8 cellular contexts compared by ENCODE assay signal in genomic region chr1:99004270-99005141, GRCh38. TPM values are rescaled to one million over a fixed set of nuclear protein-coding genes. Genes with fewer than 3 reads are reported as not detected.
A peak's percentile ranks its signal among the peaks of the same experiment; 100 is the strongest.
DNase-seq lines count a peak whose midpoint lies in the region; ATAC-seq and TF ChIP-seq lines count a peak whose summit lies in the region.

TSS of gene PLPPR5 (minus strand) at chr1:99004861. CDS start at chr1:99004671, 190 bp downstream.

- no peak within 1 kb of the TSS for H3K27ac Mint-ChIP-seq in natural killer cell

- DNase-seq in activated naive CD4-positive, alpha-beta T cell treated with Interleukin-2 at 50 U/mL for 16 hours = peak; percentile 19
- DNase-seq in activated naive CD4-positive, alpha-beta T cell (lab: John Stamatoyannopoulos, UW) = no peak
- DNase-seq in activated CD4-positive, alpha-beta T cell treated with anti-CD3 and anti-CD28 coated beads, Interleukin-2, amount 50 U/mL, for 1 hour = peak; percentile 6
- no peak for DNase-seq in natural killer cell
- DNase-seq in NCI-H2029 treated with DMSO at 0.1 percent for 48 hours (lab: John Stamatoyannopoulos, UW) = no peak
- no peak for DNase-seq in putamen (ENCODE audit: low spot score)

- peak within 1 kb of the TSS; percentile 47 for H3K4me3 Mint-ChIP-seq in natural killer cell

- TF ChIP-seq CTCF in natural killer cell (IDR thresholded peaks at IDR 0.05) = no peak

- intact Hi-C loops in natural killer cell (cut with micrococcal nuclease) = no loop called here

- peaks cover 0 to 2% of the 10 kb centered on the region in 2 donors for H3K9me3 Mint-ChIP-seq in natural killer cell

- peaks cover 12 to 51% of the 10 kb centered on the region in 2 donors for H3K27me3 Mint-ChIP-seq in natural killer cell (ENCODE audit: low read depth in 2 of 2)

- peak; percentile 31 for ATAC-seq in esophagus mucosa
- ATAC-seq in natural killer cell = peak in 1 of 3 donors; percentile 42
- no peak for ATAC-seq in GM21737 (IDR thresholded peaks at IDR 0.05; ENCODE audit: unreplicated experiment)

- no peaks in the 10 kb centered on the region for H3K4me1 Mint-ChIP-seq in natural killer cell

- no peaks in the 10 kb centered on the region for H3K36me3 Mint-ChIP-seq in natural killer cell

RNA-seq across cellular contexts. Expression of gene PLPPR5, which starts in this region (rescaled TPM):
- not detected for total RNA-seq in esophagus mucosa
- not detected for total RNA-seq in natural killer cell

Comparison
In these comparisons a context has a peak if more than half of its experiments do, and no peak if none do; other contexts are left out.
1. DNase-seq: peak in activated naive CD4-positive, alpha-beta T cell treated with Interleukin-2 at 50 U/mL for 16 hours (single experiment) and activated CD4-positive, alpha-beta T cell treated with anti-CD3 and anti-CD28 coated beads, Interleukin-2, amount 50 U/mL, for 1 hour (single experiment); none in activated naive CD4-positive, alpha-beta T cell (0 of 4), natural killer cell (single experiment), NCI-H2029 treated with DMSO at 0.1 percent for 48 hours (single experiment) and putamen (single experiment).
2. Peak in ATAC-seq in esophagus mucosa; RNA of the gene not detected or under 1 TPM.